In genomic region chr7:38191791-38192190, GRCh38 we compare ENCODE assay signal across 19 cellular contexts. TPM values are rescaled to one million over a fixed set of nuclear protein-coding genes. Genes with fewer than 3 reads are reported as not detected.
DNase-seq lines count a peak whose midpoint lies in the region; ATAC-seq and TF ChIP-seq lines count a peak whose summit lies in the region.
"Had no signal": no experiment of that assay in that cellular context is flagged by ENCODE, and none has a peak within 500 bp of the region (broad histone marks: within the 10 kb centered on the region; RNA-seq: fewer than 3 reads in every experiment).

No MANE protein-coding gene starts in this region.

- no peaks in the 10 kb centered on the region for H3K27me3 Mint-ChIP-seq in activated naive CD8-positive, alpha-beta T cell treated with anti-CD3 and anti-CD28 coated beads, Interleukin-2, amount 10 ng/mL, durations not matched to agents 7 days and 5 days
- no peaks in the 10 kb centered on the region for H3K27me3 Mint-ChIP-seq in activated naive CD8-positive, alpha-beta T cell treated with anti-CD3 and anti-CD28 coated beads, Interleukin-2, amount 50 U/mL, for 24 hours
- H3K27me3 Mint-ChIP-seq in T-helper 17 cell: no peaks in the 10 kb centered on the region
- no peaks in the 10 kb centered on the region for H3K27me3 Mint-ChIP-seq in T-helper 2 cell treated with Interferon-gamma antibody and Interleukin-4, amounts not matched to agents 5 μg/mL and 100 μg/mL, for 36 hours (ENCODE audit: low read depth)

- POLR2A ChIA-PET in activated naive CD8-positive, alpha-beta T cell treated with anti-CD3 and anti-CD28 coated beads, Interleukin-2, amount 10 ng/mL, durations not matched to agents 7 days and 5 days (lab: Charles Lee): interaction anchor here (1.3 kb wide), 1 partner anchor 11 kb away, joined by 3 read pairs; no protein-coding TSS in a partner anchor

- H3K4me3 ChIP-seq in lower lobe of right lung (no peak overlapping the region), BE2C (ENCODE audit: low read depth, low read length) (no peak overlapping the region)
- H3K4me3 ChIP-seq: GM23248, SK-N-MC had no signal

- ATAC-seq in activated naive CD8-positive, alpha-beta T cell treated with anti-CD3 and anti-CD28 coated beads, Interleukin-2, amount 10 ng/mL, durations not matched to agents 7 days and 5 days (ENCODE audit: low read depth): no peak
- ATAC-seq in activated naive CD8-positive, alpha-beta T cell treated with anti-CD3 and anti-CD28 coated beads, Interleukin-2, amount 50 U/mL, for 24 hours: no peak
- ATAC-seq in T-helper 17 cell (no peak), lower lobe of right lung (no peak), GM21825 (IDR thresholded peaks at IDR 0.05; ENCODE audit: unreplicated experiment) (no peak)

- TF ChIP-seq CTCF in lower lobe of right lung (IDR thresholded peaks at IDR 0.05) (no peak), BE2C (IDR thresholded peaks at IDR 0.05; ENCODE audit: low read depth, low read length) (no peak)

- peaks cover 15% of the 10 kb centered on the region for H3K36me3 Mint-ChIP-seq in activated naive CD8-positive, alpha-beta T cell treated with anti-CD3 and anti-CD28 coated beads, Interleukin-2, amount 10 ng/mL, durations not matched to agents 7 days and 5 days
- H3K36me3 Mint-ChIP-seq in activated naive CD8-positive, alpha-beta T cell treated with anti-CD3 and anti-CD28 coated beads, Interleukin-2, amount 50 U/mL, for 24 hours (ENCODE audit: low read depth): peaks cover 4% of the 10 kb centered on the region
- peaks cover 6% of the 10 kb centered on the region for H3K36me3 Mint-ChIP-seq in T-helper 17 cell (ENCODE audit: low read depth)
- H3K36me3 Mint-ChIP-seq in T-helper 2 cell treated with Interferon-gamma antibody and Interleukin-4, amounts not matched to agents 5 μg/mL and 100 μg/mL, for 36 hours (ENCODE audit: low read depth): peaks cover 15% of the 10 kb centered on the region

- DNase-seq in activated naive CD8-positive, alpha-beta T cell treated with anti-CD3 and anti-CD28 coated beads, Interleukin-2, amount 10 ng/mL, durations not matched to agents 7 days and 5 days: no peak
- DNase-seq in activated naive CD8-positive, alpha-beta T cell treated with anti-CD3 and anti-CD28 coated beads, Interleukin-2, amount 50 U/mL, for 24 hours: no peak
- DNase-seq in T-helper 17 cell: no peak
- DNase-seq in lower lobe of right lung: no peak
- DNase-seq in T-helper 2 cell treated with Interferon-gamma antibody and Interleukin-4, amounts not matched to agents 5 μg/mL and 100 μg/mL, for 36 hours (ENCODE audit: low spot score): no peak
- DNase-seq in BE2C: no peak
- DNase-seq: C1 segment of cervical spinal cord, DMS79 treated with DMSO at 0.1 percent for 48 hours, GM23248, HCEC 1CT, MM.1S, NCI-H1105, NCI-H1694, NCI-H2081 treated with DMSO at 0.1 percent for 48 hours, NCI-H446 treated with DMSO at 0.1 percent for 48 hours, NCI-H69, Right ventricle myocardium superior had no signal

- H3K27ac ChIP-seq in lower lobe of right lung: peak overlapping the region; percentile 65
- H3K27ac ChIP-seq: GM23248, SK-N-MC had no signal

- no peaks in the 10 kb centered on the region for H3K9me3 ChIP-seq in T-helper 17 cell (ENCODE audit: control insufficient read depth, low read length, poor library complexity, severe bottlenecking)
- peaks cover 11% of the 10 kb centered on the region for H3K9me3 ChIP-seq in lower lobe of right lung
- H3K9me3 ChIP-seq in BE2C: no peaks in the 10 kb centered on the region

- H3K9me3 Mint-ChIP-seq in activated naive CD8-positive, alpha-beta T cell treated with anti-CD3 and anti-CD28 coated beads, Interleukin-2, amount 10 ng/mL, durations not matched to agents 7 days and 5 days: peaks cover 4% of the 10 kb centered on the region
- H3K9me3 Mint-ChIP-seq in activated naive CD8-positive, alpha-beta T cell treated with anti-CD3 and anti-CD28 coated beads, Interleukin-2, amount 50 U/mL, for 24 hours: no peaks in the 10 kb centered on the region
- peaks cover 9% of the 10 kb centered on the region for H3K9me3 Mint-ChIP-seq in T-helper 2 cell treated with Interferon-gamma antibody and Interleukin-4, amounts not matched to agents 5 μg/mL and 100 μg/mL, for 36 hours

- peak overlapping the region; percentile 33 for H3K27ac Mint-ChIP-seq in activated naive CD8-positive, alpha-beta T cell treated with anti-CD3 and anti-CD28 coated beads, Interleukin-2, amount 10 ng/mL, durations not matched to agents 7 days and 5 days
- H3K27ac Mint-ChIP-seq in activated naive CD8-positive, alpha-beta T cell treated with anti-CD3 and anti-CD28 coated beads, Interleukin-2, amount 50 U/mL, for 24 hours: no peak overlapping the region
- no peak overlapping the region for H3K27ac Mint-ChIP-seq in T-helper 17 cell
- H3K27ac Mint-ChIP-seq in T-helper 2 cell treated with Interferon-gamma antibody and Interleukin-4, amounts not matched to agents 5 μg/mL and 100 μg/mL, for 36 hours: no peak overlapping the region

- H3K4me1 Mint-ChIP-seq in activated naive CD8-positive, alpha-beta T cell treated with anti-CD3 and anti-CD28 coated beads, Interleukin-2, amount 10 ng/mL, durations not matched to agents 7 days and 5 days: peaks cover 12% of the 10 kb centered on the region
- H3K4me1 Mint-ChIP-seq in activated naive CD8-positive, alpha-beta T cell treated with anti-CD3 and anti-CD28 coated beads, Interleukin-2, amount 50 U/mL, for 24 hours: peaks cover 33% of the 10 kb centered on the region
- H3K4me1 Mint-ChIP-seq in T-helper 17 cell: peaks cover 27% of the 10 kb centered on the region
- peaks cover 12% of the 10 kb centered on the region for H3K4me1 Mint-ChIP-seq in T-helper 2 cell treated with Interferon-gamma antibody and Interleukin-4, amounts not matched to agents 5 μg/mL and 100 μg/mL, for 36 hours (ENCODE audit: low read depth)

- intact Hi-C loops in lower lobe of right lung (cut with DNase I): no loop called here

- H3K4me1 ChIP-seq in lower lobe of right lung (peaks cover 27% of the 10 kb centered on the region), BE2C (no peaks in the 10 kb centered on the region)

- peak overlapping the region; percentile 64 for H3K4me3 Mint-ChIP-seq in activated naive CD8-positive, alpha-beta T cell treated with anti-CD3 and anti-CD28 coated beads, Interleukin-2, amount 10 ng/mL, durations not matched to agents 7 days and 5 days
- no peak overlapping the region for H3K4me3 Mint-ChIP-seq in activated naive CD8-positive, alpha-beta T cell treated with anti-CD3 and anti-CD28 coated beads, Interleukin-2, amount 50 U/mL, for 24 hours
- peak overlapping the region; percentile 22 for H3K4me3 Mint-ChIP-seq in T-helper 17 cell
- H3K4me3 Mint-ChIP-seq in T-helper 2 cell treated with Interferon-gamma antibody and Interleukin-4, amounts not matched to agents 5 μg/mL and 100 μg/mL, for 36 hours: no peak overlapping the region

- H3K36me3 ChIP-seq in lower lobe of right lung (no peaks in the 10 kb centered on the region), BE2C (no peaks in the 10 kb centered on the region)

- H3K27me3 ChIP-seq in lower lobe of right lung (ENCODE audit: low read depth) (no peaks in the 10 kb centered on the region), BE2C (no peaks in the 10 kb centered on the region)

RNA-seq across cellular contexts. Expression of gene STARD3NL, which starts 13.7 kb away (rescaled TPM):
- 10 to 100 TPM; 22.0 TPM for total RNA-seq in activated naive CD8-positive, alpha-beta T cell treated with anti-CD3 and anti-CD28 coated beads, Interleukin-2, amount 10 ng/mL, durations not matched to agents 7 days and 5 days
- total RNA-seq in T-helper 17 cell (10 to 100 TPM; 14.1 to 18.0 TPM), lower lobe of right lung (49.8 TPM)
- 51.4 TPM for polyA plus RNA-seq in BE2C (2012; ENCODE audit: insufficient read depth, insufficient read length, low read depth)

Comparison
In these comparisons a context has a peak if more than half of its experiments do, and no peak if none do; other contexts are left out.
1. H3K4me3 Mint-ChIP-seq: peak in activated naive CD8-positive, alpha-beta T cell treated with anti-CD3 and anti-CD28 coated beads, Interleukin-2, amount 10 ng/mL, durations not matched to agents 7 days and 5 days (single experiment) and T-helper 17 cell (single experiment); none in activated naive CD8-positive, alpha-beta T cell treated with anti-CD3 and anti-CD28 coated beads, Interleukin-2, amount 50 U/mL, for 24 hours (single experiment) and T-helper 2 cell treated with Interferon-gamma antibody and Interleukin-4, amounts not matched to agents 5 μg/mL and 100 μg/mL, for 36 hours (single experiment).